Comparison of ENCODE assay signal across 10 cellular contexts in genomic region chr14:74572829-74573360, GRCh38. TPM values are rescaled to one million over a fixed set of nuclear protein-coding genes. Genes with fewer than 3 reads are reported as not detected.
DNase-seq lines count a peak whose midpoint lies in the region; ATAC-seq, FAIRE-seq and TF ChIP-seq lines count a peak whose summit lies in the region.
"Had no signal": no experiment of that assay in that cellular context is flagged by ENCODE, and none has a peak within 500 bp of the region (broad histone marks: within the 10 kb centered on the region; RNA-seq: fewer than 3 reads in every experiment).

No MANE protein-coding gene starts in this region.

- POLR2A ChIA-PET in activated CD4-positive, alpha-beta memory T cell treated with anti-CD3 and anti-CD28 coated beads for 36 hours (lab: Charles Lee), result interaction anchor here (0.6 kb wide), 1 partner anchor 266 kb away, joined by 3 read pairs; no protein-coding TSS in a partner anchor
- POLR2A ChIA-PET in activated CD4-positive, alpha-beta memory T cell treated with anti-CD3 and anti-CD28 coated beads, Interleukin-2, amount 10 ng/mL, durations not matched to agents 7 days and 5 days (lab: Charles Lee), result interaction anchor here (0.8 to 2.6 kb wide), 4 partner anchors 10 to 46 kb away, joined by 3 to 19 read pairs (median 3); no protein-coding TSS in a partner anchor

- peaks cover 2% of the 10 kb centered on the region for H3K27me3 Mint-ChIP-seq in activated CD4-positive, alpha-beta memory T cell treated with anti-CD3 and anti-CD28 coated beads for 36 hours
- H3K27me3 Mint-ChIP-seq in activated CD4-positive, alpha-beta memory T cell treated with anti-CD3 and anti-CD28 coated beads, Interleukin-2, amount 10 ng/mL, durations not matched to agents 7 days and 5 days, result peaks cover 52% of the 10 kb centered on the region

- peak overlapping the region; percentile 11 for H3K4me3 ChIP-seq in bronchial epithelial cell (ENCODE audit: low read depth, low read length)
- H3K4me3 ChIP-seq in tibial artery, result peak overlapping the region in 1 of 2 donors; percentile 18

- H3K27ac Mint-ChIP-seq in activated CD4-positive, alpha-beta memory T cell treated with anti-CD3 and anti-CD28 coated beads for 36 hours, result peak overlapping the region; percentile 42
- H3K27ac Mint-ChIP-seq in activated CD4-positive, alpha-beta memory T cell treated with anti-CD3 and anti-CD28 coated beads, Interleukin-2, amount 10 ng/mL, durations not matched to agents 7 days and 5 days, result no peak overlapping the region

- no peaks in the 10 kb centered on the region for H3K36me3 ChIP-seq in bronchial epithelial cell (ENCODE audit: control insufficient read depth, insufficient read depth, low read length)
- H3K36me3 ChIP-seq in tibial artery, result peaks cover 0 to 3% (median 0%) of the 10 kb centered on the region in 3 donors

- CTCF ChIA-PET in activated CD4-positive, alpha-beta memory T cell treated with anti-CD3 and anti-CD28 coated beads for 36 hours (lab: Charles Lee), result interaction anchor here (1.0 to 1.1 kb wide), 2 partner anchors 40 to 80 kb away, joined by 3 to 4 read pairs; partner anchors contain the start of gene NPC2
- CTCF ChIA-PET in activated CD4-positive, alpha-beta memory T cell treated with anti-CD3 and anti-CD28 coated beads, Interleukin-2, amount 10 ng/mL, durations not matched to agents 7 days and 5 days (lab: Charles Lee), result interaction anchor here (0.9 to 4.0 kb wide), 5 partner anchors 36 to 401 kb away, joined by 4 to 29 read pairs (median 6); no protein-coding TSS in a partner anchor

- no peaks in the 10 kb centered on the region for H3K9me3 Mint-ChIP-seq in activated CD4-positive, alpha-beta memory T cell treated with anti-CD3 and anti-CD28 coated beads for 36 hours
- H3K9me3 Mint-ChIP-seq in activated CD4-positive, alpha-beta memory T cell treated with anti-CD3 and anti-CD28 coated beads, Interleukin-2, amount 10 ng/mL, durations not matched to agents 7 days and 5 days, result no peaks in the 10 kb centered on the region

- no peaks in the 10 kb centered on the region for H3K9me3 ChIP-seq in tibial artery

- ATAC-seq in GM21360 (IDR thresholded peaks at IDR 0.05; ENCODE audit: unreplicated experiment), result no peak

- H3K4me3 Mint-ChIP-seq in activated CD4-positive, alpha-beta memory T cell treated with anti-CD3 and anti-CD28 coated beads for 36 hours, result peak overlapping the region; percentile 14
- H3K4me3 Mint-ChIP-seq in activated CD4-positive, alpha-beta memory T cell treated with anti-CD3 and anti-CD28 coated beads, Interleukin-2, amount 10 ng/mL, durations not matched to agents 7 days and 5 days, result no peak overlapping the region

- H3K27me3 ChIP-seq in bronchial epithelial cell (ENCODE audit: control insufficient read depth, insufficient read depth, low read length) (no peaks in the 10 kb centered on the region), tibial artery (no peaks in the 10 kb centered on the region)

- DNase-seq in activated CD4-positive, alpha-beta memory T cell treated with anti-CD3 and anti-CD28 coated beads for 36 hours, result no peak
- DNase-seq in activated CD4-positive, alpha-beta memory T cell treated with anti-CD3 and anti-CD28 coated beads, Interleukin-2, amount 10 ng/mL, durations not matched to agents 7 days and 5 days, result no peak
- DNase-seq in bronchial epithelial cell (ENCODE audit: low read depth) (peak; percentile 86), medulla oblongata (ENCODE audit: extremely low spot score) (peak; percentile 22), tibial artery (no peak), germinal center (ENCODE audit: low spot score) (no peak)
- DNase-seq in activated CD8-positive, alpha-beta memory T cell treated with anti-CD3 and anti-CD28 coated beads for 24 hours, result no peak
- DNase-seq: midbrain, MM.1S had no signal

- TF ChIP-seq CTCF in bronchial epithelial cell (IDR thresholded peaks at IDR 0.05; ENCODE audit: insufficient read depth, low read length, severe bottlenecking), result no peak
- no peak for TF ChIP-seq CTCF in tibial artery (IDR thresholded peaks at IDR 0.05)

- intact Hi-C loops in activated CD4-positive, alpha-beta memory T cell treated with anti-CD3 and anti-CD28 coated beads for 36 hours (cut with micrococcal nuclease), result loop anchor here (1.0 kb wide), 2 partner anchors 7 to 47 kb away; no protein-coding TSS in a partner anchor
- intact Hi-C loops in tibial artery (cut with DNase I; ENCODE audit: low total_unique reads), result no loop called here

- peaks cover 4 to 99% (median 86%) of the 10 kb centered on the region in 4 donors for H3K4me1 ChIP-seq in tibial artery

- FAIRE-seq in bronchial epithelial cell (lab: Jason Lieb, UNC), result no peak

- H3K36me3 Mint-ChIP-seq in activated CD4-positive, alpha-beta memory T cell treated with anti-CD3 and anti-CD28 coated beads for 36 hours, result no peaks in the 10 kb centered on the region
- no peaks in the 10 kb centered on the region for H3K36me3 Mint-ChIP-seq in activated CD4-positive, alpha-beta memory T cell treated with anti-CD3 and anti-CD28 coated beads, Interleukin-2, amount 10 ng/mL, durations not matched to agents 7 days and 5 days (ENCODE audit: low read depth)

- H3K27ac ChIP-seq in tibial artery, result peak overlapping the region; percentile 78 to 80

- H3K4me1 Mint-ChIP-seq in activated CD4-positive, alpha-beta memory T cell treated with anti-CD3 and anti-CD28 coated beads for 36 hours (ENCODE audit: low read depth), result peaks cover 36% of the 10 kb centered on the region
- peaks cover 41% of the 10 kb centered on the region for H3K4me1 Mint-ChIP-seq in activated CD4-positive, alpha-beta memory T cell treated with anti-CD3 and anti-CD28 coated beads, Interleukin-2, amount 10 ng/mL, durations not matched to agents 7 days and 5 days

RNA-seq across cellular contexts. Expression of gene LTBP2, which starts 39.1 kb away (rescaled TPM):
- total RNA-seq in activated CD4-positive, alpha-beta memory T cell treated with anti-CD3 and anti-CD28 coated beads for 36 hours, result under 1 TPM; 0.10 to 0.31 TPM
- under 1 TPM; 0.28 to 0.40 TPM for total RNA-seq in activated CD4-positive, alpha-beta memory T cell treated with anti-CD3 and anti-CD28 coated beads, Interleukin-2, amount 10 ng/mL, durations not matched to agents 7 days and 5 days
- total RNA-seq in bronchial epithelial cell, result 4.1 and 6.6 TPM in 2 replicates

Comparison
In these comparisons a context has a peak if more than half of its experiments do, and no peak if none do; other contexts are left out.
1. DNase-seq: peak in bronchial epithelial cell (single experiment) and medulla oblongata (single experiment); none in activated CD4-positive, alpha-beta memory T cell treated with anti-CD3 and anti-CD28 coated beads for 36 hours (single experiment), activated CD4-positive, alpha-beta memory T cell treated with anti-CD3 and anti-CD28 coated beads, Interleukin-2, amount 10 ng/mL, durations not matched to agents 7 days and 5 days (single experiment), tibial artery (0 of 2), germinal center (single experiment) and activated CD8-positive, alpha-beta memory T cell treated with anti-CD3 and anti-CD28 coated beads for 24 hours (single experiment).